1 cellular context compared by ENCODE assay signal in the genomic region with DNA sequence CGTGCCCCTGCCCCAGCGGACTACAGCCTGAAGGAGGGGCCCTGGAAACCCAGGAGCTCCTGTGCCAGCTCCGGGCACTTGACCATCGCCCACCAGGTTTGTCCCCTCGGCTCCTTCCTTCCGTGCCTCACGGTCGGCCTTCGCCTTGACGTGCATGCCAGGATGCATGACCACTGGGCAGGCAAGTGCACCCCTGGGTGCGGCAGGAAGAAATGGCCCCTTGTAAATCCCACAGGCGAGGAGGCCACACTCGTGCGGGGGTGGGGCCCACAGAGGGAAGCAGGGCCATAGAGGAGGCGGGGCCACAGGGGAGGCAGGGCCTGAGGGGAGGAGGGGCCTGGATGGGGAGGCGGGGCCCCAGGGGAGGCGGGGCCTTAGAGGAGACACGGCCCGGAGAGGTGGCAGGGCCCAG.
TF ChIP-seq lines count a peak whose summit lies in the region.

No MANE protein-coding gene starts in this region.

TF ChIP-seq in WTC11, 78 proteins besides CTCF, POLR2A, EP300 and RAD21 (continued from another document):
- TF ChIP-seq MLX (CRISPR knock-in tag; IDR thresholded peaks at IDR 0.05) (no peak), IRF2 (CRISPR knock-in tag; IDR thresholded peaks at IDR 0.05; ENCODE audit: borderline replicate concordance, low read depth) (no peak)
TF ChIP-seq in WTC11: peak in this region for 0.
